35 cellular contexts compared by ENCODE assay signal in the genomic region with DNA sequence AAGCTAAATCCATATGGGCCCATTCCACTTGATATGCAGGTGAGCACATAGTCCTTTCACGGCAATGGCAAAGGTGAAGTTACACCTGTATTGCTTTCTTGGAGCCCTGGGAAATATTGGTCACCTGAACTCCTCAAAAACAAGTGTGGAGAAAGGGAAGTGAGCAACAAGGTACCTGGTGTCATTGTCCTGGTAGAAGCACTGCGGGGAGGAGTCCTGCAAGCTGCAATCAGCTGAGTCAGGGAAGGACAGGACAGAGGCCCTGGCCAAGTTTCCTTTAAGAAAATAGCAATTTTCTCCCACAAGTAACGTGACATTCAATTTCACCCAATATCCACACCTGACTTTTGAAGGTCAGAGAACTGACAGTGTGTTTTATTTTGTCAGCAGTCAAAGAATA.
"Had no signal": no experiment of that assay in that cellular context is flagged by ENCODE, and none has a peak within 500 bp of the region (broad histone marks: within the 10 kb centered on the region; RNA-seq: fewer than 3 reads in every experiment).

No MANE protein-coding gene starts in this region.

- DNase-seq: activated CD4-positive, alpha-beta memory T cell treated with anti-CD3 and anti-CD28 coated beads for 36 hours; activated CD4-positive, alpha-beta T cell treated with anti-CD3 and anti-CD28 coated beads for 36 hours; activated CD4-positive, alpha-beta T cell treated with anti-CD3 and anti-CD28 coated beads, Interleukin-2, amount 10 ng/mL, durations not matched to agents 24 days and 14 days; activated CD4-positive, CD25-positive, alpha-beta regulatory T cell; activated CD4-positive, CD25-positive, alpha-beta regulatory T cell treated with anti-CD3 and anti-CD28 coated beads, Interleukin-2, amount 50 U/mL, for 72 hours; activated CD8-positive, alpha-beta memory T cell treated with anti-CD3 and anti-CD28 coated beads, Interleukin-2, amount 10 ng/mL, durations not matched to agents 7 days and 5 days; activated CD8-positive, alpha-beta memory T cell treated with anti-CD3 and anti-CD28 coated beads, Interleukin-2, amount 50 U/mL, for 4 hours; activated CD8-positive, alpha-beta T cell treated with anti-CD3 and anti-CD28 coated beads, Interleukin-2, amount 10 ng/mL, durations not matched to agents 7 days and 5 days; activated effector memory CD4-positive, alpha-beta T cell treated with anti-CD3 and anti-CD28 coated beads, Interleukin-2, amount 50 U/mL, for 16 hours; activated naive CD4-positive, alpha-beta T cell treated with anti-CD3 and anti-CD28 coated beads for 36 hours; activated naive CD8-positive, alpha-beta T cell treated with anti-CD3 and anti-CD28 coated beads for 36 hours; activated naive CD8-positive, alpha-beta T cell treated with anti-CD3 and anti-CD28 coated beads, Interleukin-2, amount 50 U/mL, for 24 hours; activated T-cell treated with anti-CD3 and anti-CD28 coated beads, Interleukin-2, amount 50 U/mL, for 1 hour; activated T-cell treated with anti-CD3 and anti-CD28 coated beads, Interleukin-2, amount 50 U/mL, for 48 hours; adrenal gland; amygdala; aorta; body of pancreas; dorsolateral prefrontal cortex; effector memory CD4-positive, alpha-beta T cell; endodermal cell; foreskin fibroblast; head of caudate nucleus; T-helper 1 cell; T-helper 17 cell; T1000; WERI-Rb-1 had no signal

- H3K36me3 Mint-ChIP-seq: activated CD4-positive, alpha-beta memory T cell treated with anti-CD3 and anti-CD28 coated beads for 36 hours; activated CD8-positive, alpha-beta memory T cell treated with anti-CD3 and anti-CD28 coated beads, Interleukin-2, amount 10 ng/mL, durations not matched to agents 7 days and 5 days; activated naive CD4-positive, alpha-beta T cell treated with anti-CD3 and anti-CD28 coated beads, Interleukin-2, amount 50 U/mL, for 24 hours; activated naive CD8-positive, alpha-beta T cell treated with anti-CD3 and anti-CD28 coated beads for 36 hours had no signal

- H3K9me3 ChIP-seq: adrenal gland, body of pancreas had no signal

- H3K27ac Mint-ChIP-seq: activated CD4-positive, alpha-beta memory T cell treated with anti-CD3 and anti-CD28 coated beads for 36 hours; activated CD4-positive, alpha-beta T cell treated with anti-CD3 and anti-CD28 coated beads for 36 hours; activated CD4-positive, alpha-beta T cell treated with anti-CD3 and anti-CD28 coated beads, Interleukin-2, amount 10 ng/mL, durations not matched to agents 24 days and 14 days; activated CD8-positive, alpha-beta memory T cell treated with anti-CD3 and anti-CD28 coated beads, Interleukin-2, amount 10 ng/mL, durations not matched to agents 7 days and 5 days; activated CD8-positive, alpha-beta T cell treated with anti-CD3 and anti-CD28 coated beads, Interleukin-2, amount 10 ng/mL, durations not matched to agents 7 days and 5 days; activated naive CD4-positive, alpha-beta T cell treated with anti-CD3 and anti-CD28 coated beads for 36 hours; activated naive CD4-positive, alpha-beta T cell treated with anti-CD3 and anti-CD28 coated beads, Interleukin-2, amount 50 U/mL, for 24 hours; activated naive CD8-positive, alpha-beta T cell treated with anti-CD3 and anti-CD28 coated beads for 36 hours; activated naive CD8-positive, alpha-beta T cell treated with anti-CD3 and anti-CD28 coated beads, Interleukin-2, amount 50 U/mL, for 24 hours; activated T-helper 1 cell treated with anti-CD3 and anti-CD28 coated beads, Interleukin-12 subunit alpha, Interleukin-12 subunit beta, Interleukin-2, Interleukin-4 antibody, amounts not matched to agents 30 ng/mL and 10 ng/mL and 1 ng/mL, durations not matched to agents 14 hours and 24 hours and 36 hours; activated T-helper 2 cell treated with anti-CD3 and anti-CD28 coated beads, Interferon-gamma antibody, Interleukin-2, Interleukin-4, amounts not matched to agents 10 μg/mL and 5 μg/mL and 100 μg/mL, durations not matched to agents 14 hours and 24 hours and 36 hours; dendritic cell treated with granulocyte-macrophage colony-stimulating factor and Interleukin-4, amounts not matched to agents 40 ng/mL and 50 ng/mL, for 4 days; endodermal cell; T-helper 17 cell; T-helper 2 cell treated with Interferon-gamma antibody and Interleukin-4, amounts not matched to agents 5 μg/mL and 100 μg/mL, for 36 hours had no signal

- H3K4me1 Mint-ChIP-seq: activated CD4-positive, alpha-beta T cell treated with anti-CD3 and anti-CD28 coated beads for 36 hours; activated CD4-positive, alpha-beta T cell treated with anti-CD3 and anti-CD28 coated beads, Interleukin-2, amount 10 ng/mL, durations not matched to agents 24 days and 14 days; activated CD8-positive, alpha-beta memory T cell treated with anti-CD3 and anti-CD28 coated beads, Interleukin-2, amount 10 ng/mL, durations not matched to agents 7 days and 5 days; activated naive CD4-positive, alpha-beta T cell treated with anti-CD3 and anti-CD28 coated beads, Interleukin-2, amount 50 U/mL, for 24 hours; activated naive CD8-positive, alpha-beta T cell treated with anti-CD3 and anti-CD28 coated beads for 36 hours; activated naive CD8-positive, alpha-beta T cell treated with anti-CD3 and anti-CD28 coated beads, Interleukin-2, amount 50 U/mL, for 24 hours; central memory CD8-positive, alpha-beta T cell; T-helper 17 cell had no signal

- H3K27me3 ChIP-seq: adrenal gland, body of pancreas, dorsolateral prefrontal cortex had no signal

- H3K9me3 Mint-ChIP-seq: activated CD4-positive, alpha-beta memory T cell treated with anti-CD3 and anti-CD28 coated beads for 36 hours; activated CD4-positive, alpha-beta T cell treated with anti-CD3 and anti-CD28 coated beads, Interleukin-2, amount 10 ng/mL, durations not matched to agents 24 days and 14 days; activated naive CD4-positive, alpha-beta T cell treated with anti-CD3 and anti-CD28 coated beads for 36 hours; activated naive CD4-positive, alpha-beta T cell treated with anti-CD3 and anti-CD28 coated beads, Interleukin-2, amount 50 U/mL, for 24 hours; activated naive CD8-positive, alpha-beta T cell treated with anti-CD3 and anti-CD28 coated beads for 36 hours; activated naive CD8-positive, alpha-beta T cell treated with anti-CD3 and anti-CD28 coated beads, Interleukin-2, amount 50 U/mL, for 24 hours; activated T-helper 2 cell treated with anti-CD3 and anti-CD28 coated beads, Interferon-gamma antibody, Interleukin-2, Interleukin-4, amounts not matched to agents 10 μg/mL and 5 μg/mL and 100 μg/mL, durations not matched to agents 14 hours and 24 hours and 36 hours; T-helper 2 cell treated with Interferon-gamma antibody and Interleukin-4, amounts not matched to agents 5 μg/mL and 100 μg/mL, for 36 hours had no signal

- ATAC-seq: activated CD4-positive, alpha-beta T cell treated with anti-CD3 and anti-CD28 coated beads for 36 hours; activated CD8-positive, alpha-beta memory T cell treated with anti-CD3 and anti-CD28 coated beads, Interleukin-2, amount 10 ng/mL, durations not matched to agents 7 days and 5 days; activated CD8-positive, alpha-beta T cell treated with anti-CD3 and anti-CD28 coated beads, Interleukin-2, amount 10 ng/mL, durations not matched to agents 7 days and 5 days; activated naive CD8-positive, alpha-beta T cell treated with anti-CD3 and anti-CD28 coated beads, Interleukin-2, amount 50 U/mL, for 24 hours; body of pancreas; esophagus mucosa; T-helper 17 cell had no signal

- H3K27ac ChIP-seq: adrenal gland, body of pancreas, coronary artery, dorsolateral prefrontal cortex, WERI-Rb-1 had no signal

- H3K4me3 Mint-ChIP-seq: activated CD4-positive, alpha-beta memory T cell treated with anti-CD3 and anti-CD28 coated beads for 36 hours; activated CD4-positive, alpha-beta T cell treated with anti-CD3 and anti-CD28 coated beads for 36 hours; activated CD4-positive, alpha-beta T cell treated with anti-CD3 and anti-CD28 coated beads, Interleukin-2, amount 10 ng/mL, durations not matched to agents 24 days and 14 days; activated CD8-positive, alpha-beta memory T cell treated with anti-CD3 and anti-CD28 coated beads, Interleukin-2, amount 10 ng/mL, durations not matched to agents 7 days and 5 days; activated CD8-positive, alpha-beta T cell treated with anti-CD3 and anti-CD28 coated beads, Interleukin-2, amount 10 ng/mL, durations not matched to agents 7 days and 5 days; activated naive CD4-positive, alpha-beta T cell treated with anti-CD3 and anti-CD28 coated beads for 36 hours; activated naive CD4-positive, alpha-beta T cell treated with anti-CD3 and anti-CD28 coated beads, Interleukin-2, amount 50 U/mL, for 24 hours; activated naive CD8-positive, alpha-beta T cell treated with anti-CD3 and anti-CD28 coated beads for 36 hours; activated naive CD8-positive, alpha-beta T cell treated with anti-CD3 and anti-CD28 coated beads, Interleukin-2, amount 50 U/mL, for 24 hours; activated T-helper 1 cell treated with anti-CD3 and anti-CD28 coated beads, Interleukin-12 subunit alpha, Interleukin-12 subunit beta, Interleukin-2, Interleukin-4 antibody, amounts not matched to agents 30 ng/mL and 10 ng/mL and 1 ng/mL, durations not matched to agents 14 hours and 24 hours and 36 hours; central memory CD8-positive, alpha-beta T cell; dendritic cell treated with granulocyte-macrophage colony-stimulating factor and Interleukin-4, amounts not matched to agents 40 ng/mL and 50 ng/mL, for 4 days; endodermal cell; T-helper 17 cell; T-helper 2 cell treated with Interferon-gamma antibody and Interleukin-4, amounts not matched to agents 5 μg/mL and 100 μg/mL, for 36 hours had no signal

- H3K36me3 ChIP-seq: adrenal gland, WERI-Rb-1 had no signal

- H3K4me1 ChIP-seq: adrenal gland, body of pancreas had no signal

- H3K27me3 Mint-ChIP-seq: activated CD4-positive, alpha-beta T cell treated with anti-CD3 and anti-CD28 coated beads, Interleukin-2, amount 10 ng/mL, durations not matched to agents 24 days and 14 days; activated CD8-positive, alpha-beta memory T cell treated with anti-CD3 and anti-CD28 coated beads, Interleukin-2, amount 10 ng/mL, durations not matched to agents 7 days and 5 days; central memory CD8-positive, alpha-beta T cell; dendritic cell treated with granulocyte-macrophage colony-stimulating factor and Interleukin-4, amounts not matched to agents 40 ng/mL and 50 ng/mL, for 4 days had no signal

- H3K4me3 ChIP-seq: adrenal gland, body of pancreas, coronary artery, dorsolateral prefrontal cortex had no signal
